ENCODE assay signal across 26 cellular contexts in the genomic region with DNA sequence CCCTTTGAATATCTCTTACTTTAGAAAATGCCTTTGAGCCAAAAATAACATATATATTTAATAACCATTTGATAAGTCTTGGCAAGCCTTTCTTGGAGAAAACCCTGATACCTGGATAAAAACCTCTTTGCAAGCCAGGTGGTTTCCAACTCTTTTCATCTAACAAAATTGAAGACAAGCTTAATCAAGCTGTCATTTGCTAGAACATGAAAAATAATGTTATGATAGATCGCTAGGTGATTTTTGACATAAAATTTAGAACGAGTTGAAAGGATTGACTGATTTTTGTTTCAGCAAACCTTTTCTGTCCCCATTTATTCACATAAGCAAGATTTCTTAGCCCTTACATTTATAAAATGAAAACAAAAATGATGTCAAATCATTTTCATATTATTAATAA.
"Had no signal": no experiment of that assay in that cellular context is flagged by ENCODE, and none has a peak within 500 bp of the region (broad histone marks: within the 10 kb centered on the region; RNA-seq: fewer than 3 reads in every experiment).

No MANE protein-coding gene starts in this region.

- FAIRE-seq: colon, endothelial cell of umbilical vein, frontal cortex had no signal

- H3K9me3 ChIP-seq: colonic mucosa, esophagus muscularis mucosa, esophagus squamous epithelium, gastrocnemius medialis, gastroesophageal sphincter, heart left ventricle, heart right ventricle had no signal

- H3K27ac ChIP-seq: colonic mucosa, coronary artery, dorsolateral prefrontal cortex, epithelial cell of prostate, esophagus muscularis mucosa, esophagus squamous epithelium, foreskin keratinocyte, gastrocnemius medialis, gastroesophageal sphincter, heart left ventricle, heart right ventricle had no signal

- H3K27me3 ChIP-seq: colonic mucosa, dorsolateral prefrontal cortex, esophagus muscularis mucosa, esophagus squamous epithelium, foreskin keratinocyte, gastrocnemius medialis, gastroesophageal sphincter, heart left ventricle, heart right ventricle had no signal

- H3K4me3 ChIP-seq: colonic mucosa, coronary artery, dorsolateral prefrontal cortex, esophagus muscularis mucosa, esophagus squamous epithelium, gastrocnemius medialis, gastroesophageal sphincter, heart left ventricle, heart right ventricle had no signal

- H3K36me3 ChIP-seq: colonic mucosa, esophagus muscularis mucosa, esophagus squamous epithelium, gastrocnemius medialis, gastroesophageal sphincter, heart left ventricle, heart right ventricle had no signal

- DNase-seq: colonic mucosa; cortex of kidney; dermis blood vessel endothelial cell; dorsolateral prefrontal cortex; effector CD4-positive, alpha-beta T cell; effector CD8-positive, alpha-beta T cell; effector memory CD4-positive, alpha-beta T cell; effector memory CD8-positive, alpha-beta T cell; endodermal cell; erythroblast; esophagus squamous epithelium; foreskin fibroblast; foreskin keratinocyte; foreskin melanocyte; gastrocnemius medialis; glutamatergic neuron; heart left ventricle; heart right ventricle had no signal

- ATAC-seq: effector memory CD8-positive, alpha-beta T cell; esophagus mucosa; foreskin keratinocyte; gastrocnemius medialis; gastroesophageal sphincter; heart left ventricle; heart right ventricle had no signal
